Comparison of ENCODE assay signal across 25 cellular contexts in genomic region chr13:111219950-111220349, GRCh38.
DNase-seq lines count a peak whose midpoint lies in the region; ATAC-seq, FAIRE-seq and TF ChIP-seq lines count a peak whose summit lies in the region.
"Had no signal": no experiment of that assay in that cellular context is flagged by ENCODE, and none has a peak within 500 bp of the region (broad histone marks: within the 10 kb centered on the region; RNA-seq: fewer than 3 reads in every experiment).

No MANE protein-coding gene starts in this region.

- H2AK5ac ChIP-seq in mesendoderm (ENCODE audit: low read length), result no peak overlapping the region

- DNase-seq in endodermal cell, result peak; percentile 65
- DNase-seq in mesendoderm, result peak; percentile 23
- DNase-seq in D721Med (ENCODE audit: insufficient read length, low spot score), result no peak
- no peak for DNase-seq in cerebellar nuclear complex (lab: John Stamatoyannopoulos, UW)
- DNase-seq: activated CD8-positive, alpha-beta memory T cell treated with anti-CD3 and anti-CD28 coated beads, Interleukin-2, amount 50 U/mL, for 4 hours; activated effector memory CD4-positive, alpha-beta T cell treated with anti-CD3 and anti-CD28 coated beads, Interleukin-2, amount 50 U/mL, for 16 hours; DND-41; effector CD8-positive, alpha-beta T cell; islet precursor cell; Karpas-422; NCI-H2029 treated with DMSO at 0.1 percent for 48 hours; NCI-H446 treated with DMSO at 0.1 percent for 48 hours; NK-92 treated with Interleukin-12 subunit alpha and Interleukin-12 subunit beta, amount 100 ng/mL, for 24 hours; Peyer's patch; SK-N-SH; stimulated activated CD8-positive, alpha-beta memory T cell treated with anti-CD3 and anti-CD28 coated beads, Interleukin-4, amount 100 ng/mL, for 48 hours had no signal

- WGBS in endodermal cell (ENCODE audit: insufficient coverage in 1 of 2, insufficient read length in 1 of 2), 2 experiments, result 89 to 97% methylated on average over 8 of the region's 8 CpGs
- no CpG with 5 or more reads among the region's 8 CpGs for WGBS in mesendoderm (ENCODE audit: extremely low coverage, insufficient coverage, low lambda C conversion rate)

- no peak overlapping the region for H2BK15ac ChIP-seq in mesendoderm (replicated peaks; ENCODE audit: low read depth)

- no peak overlapping the region for H3K4me2 ChIP-seq in mesendoderm (ENCODE audit: low read length)
- H3K4me2 ChIP-seq: hepatocyte, SK-N-SH had no signal

- H3K9me3 Mint-ChIP-seq in endodermal cell, result no peaks in the 10 kb centered on the region
- H3K9me3 Mint-ChIP-seq: neural crest cell had no signal

- H2BK120ac ChIP-seq in mesendoderm (ENCODE audit: low read depth, low read length), result no peak overlapping the region

- H3K4me3 ChIP-seq in endodermal cell (ENCODE audit: low read length), result no peak overlapping the region
- H3K4me3 ChIP-seq in mesendoderm (ENCODE audit: low read length), result no peak overlapping the region
- H3K4me3 ChIP-seq: adrenal gland, hepatocyte, Peyer's patch, prostate gland had no signal

- H3K79me2 ChIP-seq in mesendoderm (ENCODE audit: control insufficient read depth, insufficient read depth, low read length), result peaks cover 23% of the 10 kb centered on the region

- no peak for FAIRE-seq in D721Med (lab: Jason Lieb, UNC)
- FAIRE-seq: HTR-8/SVneo had no signal

- no peak overlapping the region for H3K27ac Mint-ChIP-seq in endodermal cell

- TF ChIP-seq CTCF in VCaP (conservative IDR thresholded peaks at IDR 0.05) (peak; percentile 28), endodermal cell (conservative IDR thresholded peaks at IDR 0.05) (peak; percentile 18), D721Med (IDR thresholded peaks at IDR 0.05; ENCODE audit: insufficient read depth, missing control alignments) (no peak)

- peaks cover 17% of the 10 kb centered on the region for H3K79me1 ChIP-seq in mesendoderm (ENCODE audit: low read length)

- no peaks in the 10 kb centered on the region for H3K27me3 Mint-ChIP-seq in endodermal cell (ENCODE audit: insufficient read depth)

- peaks cover 14% of the 10 kb centered on the region for H3K4me1 Mint-ChIP-seq in endodermal cell

- peaks cover 6% of the 10 kb centered on the region for H3K36me3 Mint-ChIP-seq in endodermal cell (ENCODE audit: low read depth)

- H3K9ac ChIP-seq in endodermal cell (ENCODE audit: extremely low read depth, low read length, poor library complexity, severe bottlenecking) (no peak overlapping the region), mesendoderm (ENCODE audit: low read length) (no peak overlapping the region)
- H3K9ac ChIP-seq: SK-N-SH had no signal

- no peak overlapping the region for H3K4me3 Mint-ChIP-seq in endodermal cell
- H3K4me3 Mint-ChIP-seq: neural crest cell had no signal

- H3K36me3 ChIP-seq in endodermal cell (ENCODE audit: control insufficient read depth, insufficient read depth, low read length) (peaks cover 14% of the 10 kb centered on the region), mesendoderm (ENCODE audit: control insufficient read depth, insufficient read depth, low read length) (no peaks in the 10 kb centered on the region)
- H3K36me3 ChIP-seq: adrenal gland, prostate gland had no signal

- H3K9me3 ChIP-seq in endodermal cell (ENCODE audit: control insufficient read depth, low read length), result no peaks in the 10 kb centered on the region
- H3K9me3 ChIP-seq: adrenal gland, Peyer's patch, prostate gland, SK-N-SH had no signal

- no peak overlapping the region for H3K18ac ChIP-seq in mesendoderm (ENCODE audit: low read length)

- ATAC-seq in HG03565 (IDR thresholded peaks at IDR 0.05; ENCODE audit: unreplicated experiment) (no peak), GM18909 (IDR thresholded peaks at IDR 0.05; ENCODE audit: poor library complexity, unreplicated experiment) (no peak)

- H3K27me3 ChIP-seq in endodermal cell (ENCODE audit: control insufficient read depth, insufficient read depth, low read length, poor library complexity, severe bottlenecking) (no peaks in the 10 kb centered on the region), mesendoderm (ENCODE audit: insufficient read depth, low read length, poor library complexity) (no peaks in the 10 kb centered on the region)
- H3K27me3 ChIP-seq: adrenal gland, hepatocyte, Peyer's patch had no signal

- no peak overlapping the region for H3K27ac ChIP-seq in VCaP
- H3K27ac ChIP-seq in endodermal cell (ENCODE audit: low read depth, low read length), result no peak overlapping the region
- H3K27ac ChIP-seq in mesendoderm (ENCODE audit: low read depth, low read length), result no peak overlapping the region
- H3K27ac ChIP-seq in temporal lobe (ENCODE audit: low read depth, low read length), result peak overlapping the region; percentile 13
- H3K27ac ChIP-seq: hepatocyte had no signal

- H3K56ac ChIP-seq in mesendoderm (ENCODE audit: low read length), result no peak overlapping the region

- H2BK5ac ChIP-seq in mesendoderm (ENCODE audit: low read length), result no peak overlapping the region

- H3K23ac ChIP-seq in mesendoderm (ENCODE audit: low read length), result no peak overlapping the region

- H3K4me1 ChIP-seq in endodermal cell (ENCODE audit: control insufficient read depth, insufficient read depth, low read length), result no peaks in the 10 kb centered on the region
- peaks cover 3% of the 10 kb centered on the region for H3K4me1 ChIP-seq in mesendoderm (ENCODE audit: control insufficient read depth, low read depth, low read length)
- H3K4me1 ChIP-seq: Peyer's patch, prostate gland had no signal

- no peak overlapping the region for H4K8ac ChIP-seq in mesendoderm (ENCODE audit: low read depth, low read length)

- H3K4ac ChIP-seq in mesendoderm (ENCODE audit: low read depth, low read length), result no peak overlapping the region

- H4K5ac ChIP-seq in mesendoderm (ENCODE audit: low read length), result no peak overlapping the region

Comparison
In these comparisons a context has a peak if more than half of its experiments do, and no peak if none do; other contexts are left out.
1. DNase-seq: peak in endodermal cell (single experiment) and mesendoderm (single experiment); none in D721Med (single experiment) and cerebellar nuclear complex (0 of 2).